Comparison of ENCODE assay signal across 8 cellular contexts in genomic region chr2:30293303-30293912, GRCh38.
A peak's percentile ranks its signal among the peaks of the same experiment; 100 is the strongest.
DNase-seq lines count a peak whose midpoint lies in the region; ATAC-seq and TF ChIP-seq lines count a peak whose summit lies in the region.
"Had no signal": no experiment of that assay in that cellular context is flagged by ENCODE, and none has a peak within 500 bp of the region (broad histone marks: within the 10 kb centered on the region; RNA-seq: fewer than 3 reads in every experiment).

No MANE protein-coding gene starts in this region.

- DNase-seq in GM23248 (peak; percentile 92), PC-3 (peak; percentile 81), skeletal muscle cell (ENCODE audit: low read depth) (peak; percentile 84), COR-L47 (lab: John Stamatoyannopoulos, UW) (no peak), NCI-H526 (lab: John Stamatoyannopoulos, UW) (no peak)
- DNase-seq in stimulated activated CD4-positive, alpha-beta T cell treated with anti-CD3 and anti-CD28 coated beads, Interleukin-2, amount 100 ng/mL, for 24 hours = no peak
- DNase-seq: activated CD8-positive, alpha-beta memory T cell treated with anti-CD3 and anti-CD28 coated beads for 24 hours had no signal

- H2AFZ ChIP-seq in GM23248 (no peak overlapping the region), PC-3 (ENCODE audit: low read length) (no peak overlapping the region)

- H4K20me1 ChIP-seq in GM23248 (ENCODE audit: insufficient read depth) (no peaks in the 10 kb centered on the region), PC-3 (ENCODE audit: low read length) (no peaks in the 10 kb centered on the region)

- in situ Hi-C loops in GM23248 (cut with MboI) = no loop called here

- H3K79me2 ChIP-seq in GM23248 (ENCODE audit: insufficient read depth) (no peaks in the 10 kb centered on the region), PC-3 (ENCODE audit: low read length) (no peaks in the 10 kb centered on the region)

- H3K4me3 ChIP-seq in GM23248 (no peak overlapping the region), PC-3 (ENCODE audit: low read length) (no peak overlapping the region), skeletal muscle cell (ENCODE audit: low read depth, low read length) (no peak overlapping the region)

- peak overlapping the region; percentile 62 for H3K27ac ChIP-seq in GM23248
- peak overlapping the region; percentile 79 for H3K27ac ChIP-seq in PC-3 (ENCODE audit: low read length)

- H3K4me1 ChIP-seq in GM23248 (ENCODE audit: insufficient read depth) (peaks cover 13% of the 10 kb centered on the region), PC-3 (ENCODE audit: insufficient read depth, low read length) (peaks cover 14% of the 10 kb centered on the region)

- H3K9me2 ChIP-seq in GM23248 (ENCODE audit: insufficient read depth) (no peaks in the 10 kb centered on the region), PC-3 (replicated peaks; ENCODE audit: low read length) (no peaks in the 10 kb centered on the region)

- no peaks in the 10 kb centered on the region for H3K9me3 ChIP-seq in GM23248 (ENCODE audit: low read depth)
- no peaks in the 10 kb centered on the region for H3K9me3 ChIP-seq in PC-3 (ENCODE audit: low read length)

- no TSS peak for BruUV-seq in PC-3 (replicated peaks; lab: Mats Ljungman, UMichigan)

- no peak overlapping the region for H3K4me2 ChIP-seq in GM23248 (ENCODE audit: unreplicated experiment)
- peak overlapping the region; percentile 56 for H3K4me2 ChIP-seq in PC-3 (ENCODE audit: low read length)

- POLR2A ChIA-PET in PC-3 (lab: Charles Lee; ENCODE audit: unreplicated experiment) = no interaction called here

- no peak for TF ChIP-seq CTCF in PC-3 (conservative IDR thresholded peaks at IDR 0.05; ENCODE audit: low read depth, low read length)

- H3K27me3 ChIP-seq in GM23248 (replicated peaks; ENCODE audit: insufficient read depth) (no peaks in the 10 kb centered on the region), PC-3 (ENCODE audit: low read length) (no peaks in the 10 kb centered on the region)

- CTCF ChIA-PET in PC-3 (lab: Charles Lee) = no interaction called here

- H3F3A ChIP-seq in GM23248 (ENCODE audit: insufficient read depth) (peaks cover 15% of the 10 kb centered on the region), PC-3 (ENCODE audit: low read length, unreplicated experiment) (no peaks in the 10 kb centered on the region)

- 54 to 59% methylated on average over 12 of the region's 12 CpGs for WGBS in GM23248 (ENCODE audit: low coverage in 1 of 2, low lambda C conversion rate in 2 of 2, missing lambda C conversion rate in 2 of 2), 2 experiments

- intact Hi-C loops in PC-3 (cut with micrococcal nuclease) = no loop called here

- H3K36me3 ChIP-seq in GM23248 (ENCODE audit: low read depth) = no peaks in the 10 kb centered on the region
- no peaks in the 10 kb centered on the region for H3K36me3 ChIP-seq in PC-3 (ENCODE audit: low read depth, low read length)

- ATAC-seq in PC-3 (peak; percentile 81), esophagus mucosa (peak; percentile 28)

- H3K9ac ChIP-seq in GM23248 (peak overlapping the region; percentile 42), PC-3 (ENCODE audit: low read length) (peak overlapping the region; percentile 40)

Comparison
In these comparisons a context has a peak if more than half of its experiments do, and no peak if none do; other contexts are left out.
1. DNase-seq: peak in GM23248 (single experiment), PC-3 (single experiment) and skeletal muscle cell (single experiment); none in COR-L47 (single experiment), stimulated activated CD4-positive, alpha-beta T cell treated with anti-CD3 and anti-CD28 coated beads, Interleukin-2, amount 100 ng/mL, for 24 hours (0 of 2) and NCI-H526 (0 of 2).